ENCODE assay signal across 14 cellular contexts in the genomic region with DNA sequence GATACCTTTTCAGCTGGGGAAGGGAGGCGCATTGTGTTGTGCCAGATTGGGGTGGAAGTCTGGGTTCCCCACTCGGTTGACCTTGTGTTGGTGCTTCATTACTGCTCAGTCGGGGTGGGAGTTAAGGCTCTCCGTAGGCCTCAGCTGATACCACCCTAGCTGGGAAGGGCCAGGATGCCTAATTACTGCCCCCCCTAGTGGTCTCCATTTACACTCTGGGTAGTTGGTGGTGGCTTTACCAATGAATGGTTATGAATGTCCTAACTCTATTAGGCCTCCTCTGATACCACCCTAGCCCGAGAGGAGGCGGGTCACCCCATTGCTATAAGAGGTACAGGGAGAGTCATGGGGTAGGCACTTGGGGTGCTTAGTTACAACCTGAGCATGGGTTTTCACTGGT. TPM values are rescaled to one million over a fixed set of nuclear protein-coding genes. Genes with fewer than 3 reads are reported as not detected.
DNase-seq lines count a peak whose midpoint lies in the region; ATAC-seq, FAIRE-seq and TF ChIP-seq lines count a peak whose summit lies in the region.
"Had no signal": no experiment of that assay in that cellular context is flagged by ENCODE, and none has a peak within 500 bp of the region (broad histone marks: within the 10 kb centered on the region; RNA-seq: fewer than 3 reads in every experiment).

No MANE protein-coding gene starts in this region.

- H3K27ac ChIP-seq in VCaP: peak overlapping the region; percentile 46
- H3K27ac ChIP-seq: RWPE1, testis had no signal

- H3K4me1 ChIP-seq in BE2C: no peaks in the 10 kb centered on the region
- H3K4me1 ChIP-seq: testis had no signal

- H3K4me3 ChIP-seq in BE2C (ENCODE audit: low read depth, low read length): no peak overlapping the region
- H3K4me3 ChIP-seq: testis had no signal

- no peaks in the 10 kb centered on the region for H3K27me3 ChIP-seq in BE2C
- H3K27me3 ChIP-seq: testis had no signal

- peak; percentile 8 for DNase-seq in BE2C
- DNase-seq in GM12892 (ENCODE audit: insufficient read length): no peak
- peak; percentile 16 for DNase-seq in iPS DF 4.7 (ENCODE audit: extremely low read depth, low spot score)
- no peak for DNase-seq in DMS153 (lab: John Stamatoyannopoulos, UW)
- no peak for DNase-seq in NCI-H2029 treated with DMSO at 0.1 percent for 48 hours (lab: John Stamatoyannopoulos, UW)
- DNase-seq in MV-4-11 (lab: John Stamatoyannopoulos, UW): no peak
- DNase-seq: activated CD4-positive, alpha-beta T cell treated with anti-CD3 and anti-CD28 coated beads for 1 hour; CD8-positive, alpha-beta memory T cell; cortex of kidney; NCI-H187; testis had no signal

- ATAC-seq in HG02798 (IDR thresholded peaks at IDR 0.05; ENCODE audit: poor library complexity, unreplicated experiment): no peak

- H3K9me3 ChIP-seq in BE2C: no peaks in the 10 kb centered on the region
- H3K9me3 ChIP-seq: testis had no signal

- peaks cover 16% of the 10 kb centered on the region for H3K36me3 ChIP-seq in BE2C

- peak; percentile 42 for TF ChIP-seq CTCF in BE2C (IDR thresholded peaks at IDR 0.05; ENCODE audit: low read depth, low read length)
- TF ChIP-seq CTCF in VCaP (conservative IDR thresholded peaks at IDR 0.05): no peak

- peak; percentile 51 for FAIRE-seq in GM12892 (lab: Jason Lieb, UNC)

- no peak for TF ChIP-seq POLR2A in GM12892 (IDR thresholded peaks at IDR 0.05; ENCODE audit: low read depth, low read length)

RNA-seq across cellular contexts. Expression of gene HIKESHI, which starts 27.5 kb away (rescaled TPM):
- polyA plus RNA-seq in BE2C (2012; ENCODE audit: insufficient read depth, insufficient read length, low read depth): 45.5 TPM
- 58.6 TPM for polyA plus RNA-seq in GM12892 (2012; ENCODE audit: missing spikeins)

RNA-seq across cellular contexts. Expression of gene EED, which starts 29.9 kb away (rescaled TPM):
- 15.4 TPM for polyA plus RNA-seq in BE2C (2012; ENCODE audit: insufficient read depth, insufficient read length, low read depth)
- polyA plus RNA-seq in GM12892 (2012; ENCODE audit: missing spikeins): 66.7 TPM

Comparison
In these comparisons a context has a peak if more than half of its experiments do, and no peak if none do; other contexts are left out.
1. DNase-seq: peak in BE2C (single experiment) and iPS DF 4.7 (single experiment); none in GM12892 (single experiment), DMS153 (single experiment), NCI-H2029 treated with DMSO at 0.1 percent for 48 hours (single experiment) and MV-4-11 (single experiment).